ENCODE assay signal across 7 cellular contexts in the genomic region with DNA sequence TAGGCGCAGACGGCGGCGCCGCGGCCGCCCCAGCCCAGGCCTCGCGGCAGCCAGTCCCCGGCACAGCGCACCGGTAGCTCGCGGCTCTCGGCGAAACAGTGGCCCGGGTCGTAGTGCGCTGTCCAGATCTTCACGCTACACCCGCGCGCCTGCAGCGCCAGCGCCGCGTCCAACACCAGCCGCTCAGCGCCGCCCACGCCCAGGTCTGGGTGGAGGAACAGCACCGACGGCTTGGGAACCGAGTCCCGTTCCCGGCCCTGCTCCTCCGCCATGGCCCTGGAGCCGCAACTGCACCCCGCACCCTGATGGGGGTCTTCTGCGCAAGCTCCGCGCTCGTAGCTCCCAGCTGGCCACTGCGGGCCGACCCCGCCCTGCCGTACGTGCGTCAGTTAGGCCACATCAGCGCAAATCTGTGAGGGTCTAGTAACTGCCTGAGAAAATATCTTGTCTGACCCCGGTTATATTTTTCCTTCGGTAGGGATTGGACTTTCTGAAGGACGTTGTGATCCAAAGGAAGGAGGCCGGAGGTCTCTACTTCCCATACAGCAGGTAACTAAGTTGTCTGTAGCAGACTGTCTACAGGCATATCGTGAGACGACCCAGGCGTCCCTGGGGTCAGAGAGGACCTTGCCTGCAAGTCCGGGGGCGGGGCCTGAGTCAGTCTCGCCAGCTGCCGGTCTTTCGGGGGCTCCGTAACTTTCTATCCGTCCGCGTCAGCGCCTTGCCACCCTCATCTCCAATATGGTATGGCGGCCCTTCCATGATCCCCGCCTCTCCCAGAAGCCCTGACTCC.
DNase-seq lines count a peak whose midpoint lies in the region; ATAC-seq and TF ChIP-seq lines count a peak whose summit lies in the region.

A gene with protein sequence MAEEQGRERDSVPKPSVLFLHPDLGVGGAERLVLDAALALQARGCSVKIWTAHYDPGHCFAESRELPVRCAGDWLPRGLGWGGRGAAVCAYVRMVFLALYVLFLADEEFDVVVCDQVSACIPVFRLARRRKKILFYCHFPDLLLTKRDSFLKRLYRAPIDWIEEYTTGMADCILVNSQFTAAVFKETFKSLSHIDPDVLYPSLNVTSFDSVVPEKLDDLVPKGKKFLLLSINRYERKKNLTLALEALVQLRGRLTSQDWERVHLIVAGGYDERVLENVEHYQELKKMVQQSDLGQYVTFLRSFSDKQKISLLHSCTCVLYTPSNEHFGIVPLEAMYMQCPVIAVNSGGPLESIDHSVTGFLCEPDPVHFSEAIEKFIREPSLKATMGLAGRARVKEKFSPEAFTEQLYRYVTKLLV (minus strand): TSS at position 320 of the 793 bp plus-strand sequence. CDS start 48 bp downstream, at position 272.
A gene (plus strand): TSS at position 660 of the 793 bp plus-strand sequence. CDS start 82 bp downstream, at position 742.

- H3K4me3 ChIP-seq in astrocyte of the spinal cord (ENCODE audit: low read depth, low read length) = peak within 1 kb of the TSS; percentile 94

- ATAC-seq in GM18508 (IDR thresholded peaks at IDR 0.05; ENCODE audit: insufficient read depth, unreplicated experiment) (peak; percentile 80), HG03025 (IDR thresholded peaks at IDR 0.05; ENCODE audit: low FRiP score, unreplicated experiment) (peak; percentile 86)

- in situ Hi-C loops in astrocyte of the spinal cord (cut with HindIII; ENCODE audit: low sequenced_read_pairs) = no loop called here

- peak; percentile 93 for DNase-seq in NCI-H2081 (lab: John Stamatoyannopoulos, UW)
- DNase-seq in T1000 (lab: John Stamatoyannopoulos, UW) = peak; percentile 96
- peak; percentile 98 for DNase-seq in astrocyte of the spinal cord (ENCODE audit: low read depth, low spot score)
- DNase-seq in hippocampal formation (lab: John Stamatoyannopoulos, UW) = peak; percentile 93 to 94
- DNase-seq in retina = peak; percentile 99

- no peak for TF ChIP-seq CTCF in astrocyte of the spinal cord (IDR thresholded peaks at IDR 0.05; ENCODE audit: low read depth, low read length)

Comparison
In these comparisons a context has a peak if more than half of its experiments do, and no peak if none do; other contexts are left out.
1. Peak in every context shown above with its lines: DNase-seq, ATAC-seq and H3K4me3 ChIP-seq.